ENCODE assay signal across 12 cellular contexts in the genomic region with DNA sequence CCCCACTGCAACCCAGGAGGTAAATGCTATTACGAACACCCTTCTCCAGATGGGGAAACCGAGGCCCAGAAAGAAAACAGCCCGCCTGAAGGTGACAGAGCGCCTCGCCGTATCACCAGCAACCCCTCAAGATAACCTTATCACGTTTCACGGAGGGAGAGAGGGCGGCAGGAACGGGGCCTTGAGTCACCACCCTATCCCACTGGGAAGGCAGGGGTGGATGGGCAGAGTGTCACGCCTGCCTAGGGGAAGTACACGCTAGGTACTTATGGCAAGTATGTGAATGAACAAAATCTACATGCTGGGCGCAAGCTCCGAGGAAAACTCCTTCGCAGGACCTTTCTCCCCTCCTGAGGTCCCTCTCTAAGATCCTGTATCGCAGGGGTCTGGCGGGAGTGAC. TPM values are rescaled to one million over a fixed set of nuclear protein-coding genes. Genes with fewer than 3 reads are reported as not detected.
DNase-seq lines count a peak whose midpoint lies in the region; ATAC-seq and TF ChIP-seq lines count a peak whose summit lies in the region.
"Had no signal": no experiment of that assay in that cellular context is flagged by ENCODE, and none has a peak within 500 bp of the region (broad histone marks: within the 10 kb centered on the region; RNA-seq: fewer than 3 reads in every experiment).

No MANE protein-coding gene starts in this region.

- H3K4me1 ChIP-seq in ascending aorta (peaks cover 17 to 62% of the 10 kb centered on the region in 2 donors), lower lobe of right lung (peaks cover 86% of the 10 kb centered on the region), stomach (peaks cover 45 to 95% (median 78%) of the 10 kb centered on the region in 4 donors)

- H3K27ac ChIP-seq in ascending aorta, result peak overlapping the region; percentile 69 to 82
- peak overlapping the region; percentile 71 for H3K27ac ChIP-seq in lower lobe of right lung
- peak overlapping the region in 4 of 5 donors; percentile 24 to 85 (median 62) for H3K27ac ChIP-seq in stomach
- H3K27ac ChIP-seq: parathyroid adenoma had no signal

- no peaks in the 10 kb centered on the region for H3K9me3 Mint-ChIP-seq in chondrocyte (ENCODE audit: low read depth)
- H3K9me3 Mint-ChIP-seq: CD8-positive, alpha-beta memory T cell had no signal

- peak; percentile 88 for DNase-seq in Daoy (ENCODE audit: low read depth)
- DNase-seq in ascending aorta (ENCODE audit: low spot score in 2 of 2), result no peak
- DNase-seq in lower lobe of right lung, result peak; percentile 49
- no peak for DNase-seq in stomach
- no peak for DNase-seq in chondrocyte (ENCODE audit: low spot score)
- DNase-seq in D341Med (ENCODE audit: low spot score), result no peak
- no peak for DNase-seq in activated naive CD4-positive, alpha-beta T cell treated with Interleukin-2 at 50 U/mL for 16 hours
- no peak for DNase-seq in kidney tubule cell (ENCODE audit: low spot score)
- DNase-seq: activated CD4-positive, alpha-beta T cell treated with anti-CD3 and anti-CD28 coated beads for 48 hours; CD8-positive, alpha-beta memory T cell; NCI-H1105 had no signal

- no peak for TF ChIP-seq EP300 in stomach (IDR thresholded peaks at IDR 0.05)

- H3K27me3 Mint-ChIP-seq in chondrocyte (ENCODE audit: low read depth), result no peaks in the 10 kb centered on the region
- H3K27me3 Mint-ChIP-seq: CD8-positive, alpha-beta memory T cell had no signal

- ATAC-seq in lower lobe of right lung, result peak; percentile 48 to 73

- no peak for TF ChIP-seq POLR2A in stomach (IDR thresholded peaks at IDR 0.05)

- no peak overlapping the region for H3K4me3 Mint-ChIP-seq in chondrocyte (ENCODE audit: unreplicated experiment)
- H3K4me3 Mint-ChIP-seq: CD8-positive, alpha-beta memory T cell had no signal

- H3K36me3 ChIP-seq in ascending aorta (no peaks in the 10 kb centered on the region), lower lobe of right lung (no peaks in the 10 kb centered on the region), stomach (no peaks in the 10 kb centered on the region)

- TF ChIP-seq CTCF in ascending aorta (IDR thresholded peaks at IDR 0.05), result no peak
- no peak for TF ChIP-seq CTCF in lower lobe of right lung (IDR thresholded peaks at IDR 0.05)
- TF ChIP-seq CTCF in stomach (IDR thresholded peaks at IDR 0.05), result no peak
- TF ChIP-seq CTCF in chondrocyte (IDR thresholded peaks at IDR 0.05), result no peak

- intact Hi-C loops in ascending aorta (cut with DNase I), result loop anchor here (2.0 kb wide), 1 partner anchor 29 kb away; no protein-coding TSS in a partner anchor
- intact Hi-C loops in lower lobe of right lung (cut with DNase I), result no loop called here
- intact Hi-C loops in stomach (cut with DNase I; ENCODE audit: low total_unique reads), result no loop called here

- H3K27ac Mint-ChIP-seq in chondrocyte (ENCODE audit: unreplicated experiment), result no peak overlapping the region

- H3K9me3 ChIP-seq in ascending aorta (no peaks in the 10 kb centered on the region), lower lobe of right lung (no peaks in the 10 kb centered on the region), stomach (no peaks in the 10 kb centered on the region)

- WGBS in stomach, 5 donors, result 43 to 63% (median 52%) methylated on average over 16 to 17 of the region's 17 CpGs

- H3K27me3 ChIP-seq in ascending aorta (no peaks in the 10 kb centered on the region), lower lobe of right lung (ENCODE audit: low read depth) (no peaks in the 10 kb centered on the region), stomach (no peaks in the 10 kb centered on the region)

- H3K4me1 Mint-ChIP-seq in chondrocyte (ENCODE audit: low read depth), result peaks cover 56% of the 10 kb centered on the region

- H3K4me3 ChIP-seq in ascending aorta, result no peak overlapping the region
- H3K4me3 ChIP-seq in lower lobe of right lung, result no peak overlapping the region
- peak overlapping the region in 1 of 4 donors; percentile 22 for H3K4me3 ChIP-seq in stomach

- H3K36me3 Mint-ChIP-seq in chondrocyte (ENCODE audit: low read depth), result no peaks in the 10 kb centered on the region
- H3K36me3 Mint-ChIP-seq: CD8-positive, alpha-beta memory T cell had no signal

RNA-seq across cellular contexts. Expression of gene NCOR2, which starts 17.8 kb away (rescaled TPM):
- total RNA-seq in Daoy (2014; rRNA removed; shearing (Covaris generic)), result 29.8 and 57.9 TPM in 2 replicates
- total RNA-seq in ascending aorta (134 TPM), lower lobe of right lung (318 TPM), stomach (100 to 1,000 TPM in 4 of 5 donors, 10 to 100 TPM in 1; 61.7 to 292 (median 116) TPM), chondrocyte (327 to 390 TPM (median 348 TPM) in 3 replicates)
- 10 to 100 TPM; 27.2 to 49.6 (median 37.7) TPM for polyA plus RNA-seq in stomach

Comparison
In these comparisons a context has a peak if more than half of its experiments do, and no peak if none do; other contexts are left out.
1. DNase-seq: peak in Daoy (single experiment) and lower lobe of right lung (single experiment); none in ascending aorta (0 of 2), stomach (single experiment), chondrocyte (single experiment), D341Med (single experiment), activated naive CD4-positive, alpha-beta T cell treated with Interleukin-2 at 50 U/mL for 16 hours (single experiment) and kidney tubule cell (single experiment).
2. Peak in every context shown above with its lines, with median percentiles within 50 percentile points of each other: H3K27ac ChIP-seq.